9 cellular contexts compared by ENCODE assay signal in the genomic region with DNA sequence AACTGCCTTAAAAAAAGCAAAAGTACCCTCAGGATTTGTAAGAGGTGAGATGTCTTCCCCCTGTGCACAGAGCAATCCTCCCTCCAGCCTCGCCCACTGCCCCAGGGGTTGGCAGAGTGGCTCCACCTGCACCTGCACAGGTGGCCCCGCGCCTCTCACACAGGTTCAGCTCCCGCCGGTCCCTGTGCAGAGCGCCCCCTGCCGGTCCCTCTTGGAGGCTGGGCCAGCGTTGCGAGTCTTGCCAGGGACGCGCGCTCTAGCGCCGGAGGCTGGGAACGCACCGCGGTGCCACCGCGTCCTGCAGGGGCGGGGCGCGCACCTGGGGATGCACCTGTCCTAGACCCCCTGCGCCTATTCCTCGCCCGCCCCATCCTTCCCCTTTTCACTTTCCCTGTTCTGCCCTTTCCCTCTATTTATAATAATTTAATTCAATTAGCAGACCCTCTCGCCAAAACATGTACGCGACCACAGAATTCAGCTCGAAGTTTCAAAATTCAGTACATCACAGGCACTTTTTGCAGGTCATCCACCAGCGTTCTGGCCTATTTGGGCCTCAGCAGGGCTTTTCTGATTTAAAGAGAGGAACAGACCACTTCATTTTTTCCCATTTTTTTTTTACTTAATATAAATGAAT.
A peak's percentile ranks its signal among the peaks of the same experiment; 100 is the strongest.
DNase-seq lines count a peak whose midpoint lies in the region; TF ChIP-seq lines count a peak whose summit lies in the region.
"Had no signal": no experiment of that assay in that cellular context is flagged by ENCODE, and none has a peak within 500 bp of the region (broad histone marks: within the 10 kb centered on the region; RNA-seq: fewer than 3 reads in every experiment).

No MANE protein-coding gene starts in this region.

- no peaks in the 10 kb centered on the region for H4K20me1 ChIP-seq in OCI-LY1 (ENCODE audit: insufficient read depth, low read length)
- H4K20me1 ChIP-seq: BLaER1 had no signal

- H3K4me3 ChIP-seq in HAP-1, result no peak overlapping the region
- no peak overlapping the region for H3K4me3 ChIP-seq in OCI-LY1 (ENCODE audit: low read depth, low read length, poor library complexity, severe bottlenecking)
- H3K4me3 ChIP-seq in kidney epithelial cell (ENCODE audit: low read depth, low read length), result no peak overlapping the region
- H3K4me3 ChIP-seq: BLaER1 had no signal

- no peak overlapping the region for H3K27ac ChIP-seq in OCI-LY1 (ENCODE audit: low read depth, low read length, poor library complexity, severe bottlenecking)
- H3K27ac ChIP-seq: BLaER1 had no signal

- no peak overlapping the region for H3K4me2 ChIP-seq in OCI-LY1 (ENCODE audit: low read length)
- H3K4me2 ChIP-seq: BLaER1 had no signal

- DNase-seq in NCI-H748 (lab: John Stamatoyannopoulos, UW; ENCODE audit: unreplicated experiment), result peak; percentile 74
- no peak for DNase-seq in NCI-H748 treated with DMSO at 0.1 percent for 48 hours (lab: John Stamatoyannopoulos, UW)
- peak; percentile 16 to 82 for DNase-seq in HAP-1 (ENCODE audit: low spot score in 2 of 2)
- no peak for DNase-seq in kidney epithelial cell (ENCODE audit: low read depth)
- DNase-seq in SK-N-DZ (ENCODE audit: low spot score), result no peak
- no peak for DNase-seq in AML-193 (lab: John Stamatoyannopoulos, UW)
- DNase-seq in NCI-H2081 treated with DMSO at 0.1 percent for 48 hours (lab: John Stamatoyannopoulos, UW), result no peak

- H3K9me2 ChIP-seq in OCI-LY1 (ENCODE audit: low read depth, low read length), result no peaks in the 10 kb centered on the region

- no peaks in the 10 kb centered on the region for H3K36me3 ChIP-seq in HAP-1 (replicated peaks)
- H3K36me3 ChIP-seq in OCI-LY1 (ENCODE audit: insufficient read depth, low read length), result no peaks in the 10 kb centered on the region
- no peaks in the 10 kb centered on the region for H3K36me3 ChIP-seq in kidney epithelial cell (ENCODE audit: control insufficient read depth, insufficient read depth, low read length)
- H3K36me3 ChIP-seq: BLaER1 had no signal

- H2AFZ ChIP-seq in OCI-LY1 (ENCODE audit: low read length), result no peak overlapping the region

- H3F3A ChIP-seq in OCI-LY1 (ENCODE audit: insufficient read depth, low read length), result no peaks in the 10 kb centered on the region

- H3K9me3 ChIP-seq in HAP-1, result no peaks in the 10 kb centered on the region
- H3K9me3 ChIP-seq in OCI-LY1 (ENCODE audit: low read length), result no peaks in the 10 kb centered on the region
- H3K9me3 ChIP-seq: BLaER1 had no signal

- in situ Hi-C loops in HAP-1 (cut with MboI; ENCODE audit: low sequenced_read_pairs), result no loop called here

- no peaks in the 10 kb centered on the region for H3K79me2 ChIP-seq in OCI-LY1 (ENCODE audit: insufficient read depth, low read length)

- H3K27me3 ChIP-seq in HAP-1 (ENCODE audit: low read depth), result no peaks in the 10 kb centered on the region
- H3K27me3 ChIP-seq in OCI-LY1 (ENCODE audit: insufficient read depth, low read length), result no peaks in the 10 kb centered on the region
- H3K27me3 ChIP-seq in kidney epithelial cell (ENCODE audit: control insufficient read depth, insufficient read depth, low read length), result no peaks in the 10 kb centered on the region
- H3K27me3 ChIP-seq: BLaER1 had no signal

- TF ChIP-seq CTCF in OCI-LY1 (IDR thresholded peaks at IDR 0.05; ENCODE audit: low read length) (peak; percentile 96), kidney epithelial cell (IDR thresholded peaks at IDR 0.05; ENCODE audit: insufficient read depth, low read length, poor library complexity, severe bottlenecking) (peak; percentile 40)

- H3K4me1 ChIP-seq in HAP-1 (no peaks in the 10 kb centered on the region), OCI-LY1 (ENCODE audit: insufficient read depth, low read length, severe bottlenecking) (no peaks in the 10 kb centered on the region)
- H3K4me1 ChIP-seq: BLaER1 had no signal

- H3K9ac ChIP-seq in OCI-LY1 (ENCODE audit: low read length), result no peak overlapping the region
- H3K9ac ChIP-seq: BLaER1 had no signal

Comparison
In these comparisons a context has a peak if more than half of its experiments do, and no peak if none do; other contexts are left out.
1. DNase-seq: peak in NCI-H748 (single experiment) and HAP-1 (2 of 2); none in NCI-H748 treated with DMSO at 0.1 percent for 48 hours (single experiment), kidney epithelial cell (single experiment), SK-N-DZ (single experiment), AML-193 (0 of 2) and NCI-H2081 treated with DMSO at 0.1 percent for 48 hours (single experiment).